9 cellular contexts compared by ENCODE assay signal in the genomic region with DNA sequence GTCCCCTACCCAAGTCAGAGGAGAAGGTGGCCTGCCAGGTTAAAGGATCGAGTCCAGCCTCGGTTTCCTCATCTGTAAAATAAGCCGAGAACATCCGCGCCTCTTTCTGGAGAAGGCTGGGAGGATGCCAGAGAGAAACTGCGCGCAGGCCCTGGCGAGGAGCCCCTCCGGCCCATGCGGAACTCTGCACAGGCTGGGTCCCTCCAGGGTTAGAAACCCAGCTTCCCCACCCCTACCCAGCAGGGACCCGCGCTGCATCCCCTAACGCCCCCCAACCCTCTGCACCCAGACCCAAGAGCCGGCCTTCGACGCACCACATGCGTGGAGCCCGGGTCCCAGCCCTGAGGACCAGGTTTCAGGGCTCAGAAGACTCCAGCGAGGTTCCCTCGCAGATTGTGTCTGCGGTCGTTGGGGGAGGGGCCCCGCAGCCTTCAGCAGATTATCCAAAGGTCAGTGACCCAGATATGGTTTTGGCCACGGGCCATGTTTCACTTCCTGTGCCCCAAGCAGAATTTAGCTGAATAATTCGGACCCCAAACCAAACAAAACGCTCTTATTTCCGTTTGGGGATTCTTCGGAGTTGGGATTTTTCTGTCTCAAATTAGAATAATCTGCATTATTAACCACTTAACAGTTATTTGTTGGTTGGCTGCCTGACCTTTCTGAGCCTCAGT.
DNase-seq lines count a peak whose midpoint lies in the region; ATAC-seq and TF ChIP-seq lines count a peak whose summit lies in the region.
"Had no signal": no experiment of that assay in that cellular context is flagged by ENCODE, and none has a peak within 500 bp of the region (broad histone marks: within the 10 kb centered on the region; RNA-seq: fewer than 3 reads in every experiment).

No MANE protein-coding gene starts in this region.

- H3K4me2 ChIP-seq in H9 (ENCODE audit: insufficient read depth, insufficient read length, low read length) = peak overlapping the region; percentile 20

- no peak overlapping the region for H4K5ac ChIP-seq in H9 (ENCODE audit: insufficient read length, low read depth, low read length)

- H3K23me2 ChIP-seq in H9 (ENCODE audit: insufficient read length, low read depth, low read length, poor library complexity, severe bottlenecking) = peaks cover 19% of the 10 kb centered on the region

- H3K9me3 Mint-ChIP-seq in CD14-positive monocyte (peaks cover 0 to 45% (median 26%) of the 10 kb centered on the region in 7 donors), H9 (peaks cover 0 to 6% of the 10 kb centered on the region in 2 experiments; a peak in 1 of 5 replicates), memory B cell (no peaks in the 10 kb centered on the region)
- H3K9me3 Mint-ChIP-seq in activated T-helper 17 cell treated with anti-CD3 and anti-CD28 coated beads, Interleukin-2, amount 50 U/mL, for 72 hours = no peaks in the 10 kb centered on the region

- H4K8ac ChIP-seq in H9 (replicated peaks; ENCODE audit: insufficient read length, low read depth, low read length) = no peak overlapping the region

- no TSS peak for BruUV-seq in A673 (replicated peaks; lab: Mats Ljungman, UMichigan)

- no peak overlapping the region for H3K56ac ChIP-seq in H9 (ENCODE audit: insufficient read length, low read depth, low read length)

- H3K4me3 Mint-ChIP-seq in CD14-positive monocyte (peak overlapping the region; percentile 61 to 91), H9 (peak overlapping the region in 1 of 2 experiments; percentile 73; a peak in 3 of 5 replicates), memory B cell (peak overlapping the region; percentile 57)
- peak overlapping the region; percentile 49 for H3K4me3 Mint-ChIP-seq in activated T-helper 17 cell treated with anti-CD3 and anti-CD28 coated beads, Interleukin-2, amount 50 U/mL, for 72 hours

- peaks cover 9 to 14% of the 10 kb centered on the region in 2 donors for H3K36me3 Mint-ChIP-seq in CD14-positive monocyte
- peaks cover 0 to 3% (median 0%) of the 10 kb centered on the region in 3 experiments; a peak in 1 of 7 replicates for H3K36me3 Mint-ChIP-seq in H9 (ENCODE audit: insufficient read depth in 1 of 3, low read depth in 3 of 3)
- peaks cover 23% of the 10 kb centered on the region for H3K36me3 Mint-ChIP-seq in activated T-helper 17 cell treated with anti-CD3 and anti-CD28 coated beads, Interleukin-2, amount 50 U/mL, for 72 hours (ENCODE audit: low read depth)
- no peaks in the 10 kb centered on the region for H3K36me3 Mint-ChIP-seq in memory B cell

- CTCF ChIA-PET in A673 (lab: Charles Lee) = no interaction called here

- no peak overlapping the region for H4K91ac ChIP-seq in H9 (ENCODE audit: insufficient read length, low read depth, low read length)

- no peak overlapping the region for H3K23ac ChIP-seq in H9 (ENCODE audit: insufficient read length, low read depth, low read length)

- no peaks in the 10 kb centered on the region for H3K36me3 ChIP-seq in A673 (ENCODE audit: insufficient read depth, low read length, poor library complexity, severe bottlenecking)

- H3T11ph ChIP-seq in H9 (ENCODE audit: low read length) = no peak overlapping the region

- H3K27me3 ChIP-seq in H9 (ENCODE audit: insufficient read depth, low read length) = peaks cover 82% of the 10 kb centered on the region
- peaks cover 61% of the 10 kb centered on the region for H3K27me3 ChIP-seq in A673 (replicated peaks; ENCODE audit: insufficient read depth, low read depth, low read length, poor library complexity)

- no peak for TF ChIP-seq CTCF in CD14-positive monocyte (IDR thresholded peaks at IDR 0.05)
- TF ChIP-seq CTCF in H9 (conservative IDR thresholded peaks at IDR 0.05) = no peak
- TF ChIP-seq CTCF in A673 (conservative IDR thresholded peaks at IDR 0.05; ENCODE audit: low read depth, low read length) = no peak

- no peaks in the 10 kb centered on the region for H4K20me1 ChIP-seq in H9 (ENCODE audit: control insufficient read depth, insufficient read depth, insufficient read length)

- H3K9ac ChIP-seq in H9 (ENCODE audit: extremely low read depth, insufficient read length, low read length) = no peak overlapping the region

- H3K27ac Mint-ChIP-seq in CD14-positive monocyte = no peak overlapping the region
- no peak overlapping the region for H3K27ac Mint-ChIP-seq in H9
- H3K27ac Mint-ChIP-seq in activated T-helper 17 cell treated with anti-CD3 and anti-CD28 coated beads, Interleukin-2, amount 50 U/mL, for 72 hours = no peak overlapping the region
- H3K27ac Mint-ChIP-seq in memory B cell = no peak overlapping the region

- H3K14ac ChIP-seq in H9 (ENCODE audit: insufficient read depth, low read length) = no peak overlapping the region

- no peak for ATAC-seq in activated T-helper 17 cell treated with anti-CD3 and anti-CD28 coated beads, Interleukin-2, amount 50 U/mL, for 72 hours (replicated peaks)
- ATAC-seq in memory B cell (ENCODE audit: low read depth) (no peak), GM21576 (IDR thresholded peaks at IDR 0.05; ENCODE audit: unreplicated experiment) (no peak), HG03097 (IDR thresholded peaks at IDR 0.05; ENCODE audit: low FRiP score, unreplicated experiment) (no peak)

- H3K18ac ChIP-seq in H9 (ENCODE audit: insufficient read length, low read depth, low read length) = no peak overlapping the region

- H3K27ac ChIP-seq in H9 (ENCODE audit: insufficient read length, low read depth, low read length) = no peak overlapping the region
- H3K27ac ChIP-seq in A673 (ENCODE audit: low read depth, low read length, poor library complexity, severe bottlenecking) = no peak overlapping the region

- no peak overlapping the region for H3K4me3 ChIP-seq in A673 (ENCODE audit: low read depth, low read length, poor library complexity, severe bottlenecking)

- H3K4me1 ChIP-seq in H9 (ENCODE audit: insufficient read depth, low read length) (peaks cover 8% of the 10 kb centered on the region; the same call in 1 of the 2 replicates), A673 (ENCODE audit: insufficient read depth, low read length, poor library complexity, severe bottlenecking) (peaks cover 27% of the 10 kb centered on the region)

- no peak overlapping the region for H2BK15ac ChIP-seq in H9 (ENCODE audit: low read depth, low read length)

- peak; percentile 70 for DNase-seq in CD14-positive monocyte (ENCODE audit: low spot score)
- peak; percentile 52 for DNase-seq in H9
- DNase-seq in memory B cell (ENCODE audit: low spot score in 2 of 2) = no peak
- no peak for DNase-seq in A673 (ENCODE audit: low spot score)
- DNase-seq in ecto neural progenitor cell (ENCODE audit: low spot score) = no peak
- DNase-seq: activated effector memory CD4-positive, alpha-beta T cell treated with Interleukin-2 at 50 U/mL for 16 hours had no signal

- H2BK5ac ChIP-seq in H9 (ENCODE audit: insufficient read length, low read length) = no peak overlapping the region

- H2BK12ac ChIP-seq in H9 (ENCODE audit: insufficient read length, low read depth, low read length) = no peak overlapping the region

- H3K27me3 Mint-ChIP-seq in CD14-positive monocyte (ENCODE audit: low read depth in 3 of 3) (peaks cover 78 to 100% (median 87%) of the 10 kb centered on the region in 3 donors), H9 (ENCODE audit: low read depth) (peaks cover 91% of the 10 kb centered on the region), memory B cell (peaks cover 27% of the 10 kb centered on the region)
- peaks cover 59% of the 10 kb centered on the region for H3K27me3 Mint-ChIP-seq in activated T-helper 17 cell treated with anti-CD3 and anti-CD28 coated beads, Interleukin-2, amount 50 U/mL, for 72 hours

- H2AFZ ChIP-seq in H9 (ENCODE audit: low read length) = no peak overlapping the region

- H3K9me3 ChIP-seq in H9 (ENCODE audit: control insufficient read depth, low read depth, low read length) (no peaks in the 10 kb centered on the region), A673 (ENCODE audit: low read depth, low read length, poor library complexity, severe bottlenecking) (no peaks in the 10 kb centered on the region)

- no peaks in the 10 kb centered on the region for H3K79me2 ChIP-seq in H9 (ENCODE audit: insufficient read depth, low read length)

- POLR2A ChIA-PET in A673 (lab: Charles Lee; ENCODE audit: low non-redundant PET) = no interaction called here

- no peak overlapping the region for H2BK20ac ChIP-seq in H9 (ENCODE audit: low read depth, low read length, poor library complexity, severe bottlenecking)

- WGBS in H9 (ENCODE audit: extremely low coverage, insufficient read length, low lambda C conversion rate) = no CpG with 5 or more reads among the region's 28 CpGs

- intact Hi-C loops in CD14-positive monocyte (cut with micrococcal nuclease) (loop anchor here in 1 of 2 donors (5.0 kb wide), 1 partner anchor 42 kb away; no protein-coding TSS in a partner anchor), A673 (cut with micrococcal nuclease; ENCODE audit: unreplicated experiment) (no loop called here)

- H2BK120ac ChIP-seq in H9 (ENCODE audit: low read depth, low read length, poor library complexity, severe bottlenecking) = no peak overlapping the region

- no peak overlapping the region for H3K4ac ChIP-seq in H9 (ENCODE audit: low read depth, low read length)

- H3K4me1 Mint-ChIP-seq in CD14-positive monocyte (peaks cover 49% of the 10 kb centered on the region), H9 (peaks cover 31 to 48% of the 10 kb centered on the region in 2 experiments), memory B cell (peaks cover 27% of the 10 kb centered on the region)
- peaks cover 17% of the 10 kb centered on the region for H3K4me1 Mint-ChIP-seq in activated T-helper 17 cell treated with anti-CD3 and anti-CD28 coated beads, Interleukin-2, amount 50 U/mL, for 72 hours

- H2AK5ac ChIP-seq in H9 (ENCODE audit: insufficient read length, low read length) = no peak overlapping the region

- H3K79me1 ChIP-seq in H9 (ENCODE audit: insufficient read depth, low read depth, low read length, poor library complexity, severe bottlenecking) = no peaks in the 10 kb centered on the region

Comparison
In these comparisons a context has a peak if more than half of its experiments do, and no peak if none do; other contexts are left out.
1. DNase-seq: peak in CD14-positive monocyte (single experiment) and H9 (single experiment); none in memory B cell (0 of 2), A673 (single experiment) and ecto neural progenitor cell (single experiment).